In genomic region chr1:113392541-113392940, GRCh38 we compare ENCODE assay signal across 10 cellular contexts. TPM values are rescaled to one million over a fixed set of nuclear protein-coding genes. Genes with fewer than 3 reads are reported as not detected.
DNase-seq lines count a peak whose midpoint lies in the region; FAIRE-seq and TF ChIP-seq lines count a peak whose summit lies in the region.
"Had no signal": no experiment of that assay in that cellular context is flagged by ENCODE, and none has a peak within 500 bp of the region (broad histone marks: within the 10 kb centered on the region; RNA-seq: fewer than 3 reads in every experiment).

No MANE protein-coding gene starts in this region.

- H3K4me3 Mint-ChIP-seq in HFFc6, result peak overlapping the region; percentile 91
- no peak overlapping the region for H3K4me3 Mint-ChIP-seq in activated CD4-positive, alpha-beta T cell treated with anti-CD3 and anti-CD28 coated beads, Interleukin-2, amount 10 ng/mL, durations not matched to agents 7 days and 5 days

- H3K36me3 ChIP-seq in kidney (ENCODE audit: control insufficient read depth in 1 of 2, insufficient read depth in 2 of 2, low read length in 2 of 2) (no peaks in the 10 kb centered on the region), stomach smooth muscle (ENCODE audit: control insufficient read depth in 2 of 2, insufficient read depth in 2 of 2, low read length in 2 of 2) (no peaks in the 10 kb centered on the region)

- TF ChIP-seq CTCF in HFFc6 (IDR thresholded peaks at IDR 0.05) (no peak), WI38 (IDR thresholded peaks at IDR 0.05; ENCODE audit: low read depth, low read length) (no peak), kidney (IDR thresholded peaks at IDR 0.05; ENCODE audit: borderline replicate concordance, extremely low read depth, insufficient read depth) (no peak)

- H3K27me3 Mint-ChIP-seq in HFFc6 (ENCODE audit: insufficient read depth), result peaks cover 3% of the 10 kb centered on the region
- H3K27me3 Mint-ChIP-seq in activated CD4-positive, alpha-beta T cell treated with anti-CD3 and anti-CD28 coated beads, Interleukin-2, amount 10 ng/mL, durations not matched to agents 7 days and 5 days, result peaks cover 25% of the 10 kb centered on the region

- no peak overlapping the region for H3K27ac Mint-ChIP-seq in HFFc6
- H3K27ac Mint-ChIP-seq in activated CD4-positive, alpha-beta T cell treated with anti-CD3 and anti-CD28 coated beads, Interleukin-2, amount 10 ng/mL, durations not matched to agents 7 days and 5 days, result no peak overlapping the region
- H3K27ac Mint-ChIP-seq: activated naive CD4-positive, alpha-beta T cell treated with anti-CD3 and anti-CD28 coated beads, Interleukin-2, amount 50 U/mL, for 72 hours had no signal

- CTCF ChIA-PET in activated CD4-positive, alpha-beta T cell treated with anti-CD3 and anti-CD28 coated beads, Interleukin-2, amount 10 ng/mL, durations not matched to agents 7 days and 5 days (lab: Charles Lee), result no interaction called here

- no peak overlapping the region for H3K27ac ChIP-seq in kidney (ENCODE audit: low read depth in 2 of 2, low read length in 2 of 2)
- H3K27ac ChIP-seq in stomach smooth muscle (ENCODE audit: low read length), result no peak overlapping the region

- H3K4me1 ChIP-seq in kidney (ENCODE audit: control insufficient read depth in 1 of 2, insufficient read depth in 1 of 2, low read depth in 1 of 2, low read length in 2 of 2) (peaks cover 3 to 8% of the 10 kb centered on the region in 2 donors), stomach smooth muscle (ENCODE audit: control insufficient read depth, insufficient read depth, low read length) (peaks cover 11% of the 10 kb centered on the region)

- POLR2A ChIA-PET in activated CD4-positive, alpha-beta T cell treated with anti-CD3 and anti-CD28 coated beads, Interleukin-2, amount 10 ng/mL, durations not matched to agents 7 days and 5 days (lab: Charles Lee), result no interaction called here

- no peaks in the 10 kb centered on the region for H3K27me3 ChIP-seq in stomach smooth muscle (ENCODE audit: control insufficient read depth in 1 of 2, insufficient read depth in 2 of 2, low read length in 2 of 2)

- H3K9me3 Mint-ChIP-seq in HFFc6, result no peaks in the 10 kb centered on the region
- H3K9me3 Mint-ChIP-seq in activated CD4-positive, alpha-beta T cell treated with anti-CD3 and anti-CD28 coated beads, Interleukin-2, amount 10 ng/mL, durations not matched to agents 7 days and 5 days, result peaks cover 5% of the 10 kb centered on the region

- FAIRE-seq in kidney (lab: Jason Lieb, UNC) (no peak), RCC 7860 (lab: Jason Lieb, UNC) (no peak)

- H3K36me3 Mint-ChIP-seq in HFFc6 (ENCODE audit: low read depth), result peaks cover 4% of the 10 kb centered on the region
- peaks cover 2% of the 10 kb centered on the region for H3K36me3 Mint-ChIP-seq in activated CD4-positive, alpha-beta T cell treated with anti-CD3 and anti-CD28 coated beads, Interleukin-2, amount 10 ng/mL, durations not matched to agents 7 days and 5 days (ENCODE audit: low read depth)
- H3K36me3 Mint-ChIP-seq: activated naive CD4-positive, alpha-beta T cell treated with anti-CD3 and anti-CD28 coated beads, Interleukin-2, amount 50 U/mL, for 72 hours had no signal

- H3K4me1 Mint-ChIP-seq in HFFc6 (ENCODE audit: low read depth), result peaks cover 75% of the 10 kb centered on the region
- H3K4me1 Mint-ChIP-seq in activated CD4-positive, alpha-beta T cell treated with anti-CD3 and anti-CD28 coated beads, Interleukin-2, amount 10 ng/mL, durations not matched to agents 7 days and 5 days, result peaks cover 33% of the 10 kb centered on the region

- H3K9me3 ChIP-seq in kidney (ENCODE audit: control insufficient read depth in 1 of 2, low read length in 2 of 2) (no peaks in the 10 kb centered on the region), stomach smooth muscle (ENCODE audit: control insufficient read depth in 2 of 2, low read length in 2 of 2) (no peaks in the 10 kb centered on the region)

- H3K4me3 ChIP-seq in WI38 (ENCODE audit: low read depth, low read length), result peak overlapping the region; percentile 95; the same call in 1 of the 2 replicates
- H3K4me3 ChIP-seq in kidney (ENCODE audit: low read length in 2 of 2), result peak overlapping the region; percentile 90 to 93
- H3K4me3 ChIP-seq in stomach smooth muscle (ENCODE audit: low read length in 2 of 2), result peak overlapping the region; percentile 91 to 93

- H3K9ac ChIP-seq in kidney (ENCODE audit: low read length in 2 of 2) (no peak overlapping the region), stomach smooth muscle (ENCODE audit: low read length in 2 of 2) (peak overlapping the region in 1 of 2 donors; percentile 73)

- intact Hi-C loops in kidney (cut with DNase I), result no loop called here

- DNase-seq in HFFc6 (no peak), kidney (no peak), SHP77 treated with DMSO at 0.1 percent for 48 hours (lab: John Stamatoyannopoulos, UW) (no peak), RCC 7860 (ENCODE audit: low spot score) (no peak)
- no peak for DNase-seq in activated CD4-positive, alpha-beta T cell treated with anti-CD3 and anti-CD28 coated beads, Interleukin-2, amount 10 ng/mL, durations not matched to agents 7 days and 5 days
- DNase-seq: activated CD4-positive, alpha-beta T cell treated with anti-CD3 and anti-CD28 coated beads for 48 hours; left colon had no signal

RNA-seq across cellular contexts. Expression of gene MAGI3, which starts 2.2 kb away (rescaled TPM):
- total RNA-seq in HFFc6 (2021; fragmentation: NEBNext Ultra II Directional; extraction: Animal tissue kit (Norgen Biotek cat#: 25700)), result 1 to 10 TPM; 5.1 to 8.2 (median 7.6) TPM
- 25.9 TPM for total RNA-seq in kidney
- polyA plus RNA-seq in kidney (ENCODE audit: insufficient read depth, low read depth, low replicate concordance), result 5.6 TPM
- total RNA-seq in activated CD4-positive, alpha-beta T cell treated with anti-CD3 and anti-CD28 coated beads, Interleukin-2, amount 10 ng/mL, durations not matched to agents 7 days and 5 days, result 10 to 100 TPM; 10.8 to 11.0 TPM
